In the genomic region with DNA sequence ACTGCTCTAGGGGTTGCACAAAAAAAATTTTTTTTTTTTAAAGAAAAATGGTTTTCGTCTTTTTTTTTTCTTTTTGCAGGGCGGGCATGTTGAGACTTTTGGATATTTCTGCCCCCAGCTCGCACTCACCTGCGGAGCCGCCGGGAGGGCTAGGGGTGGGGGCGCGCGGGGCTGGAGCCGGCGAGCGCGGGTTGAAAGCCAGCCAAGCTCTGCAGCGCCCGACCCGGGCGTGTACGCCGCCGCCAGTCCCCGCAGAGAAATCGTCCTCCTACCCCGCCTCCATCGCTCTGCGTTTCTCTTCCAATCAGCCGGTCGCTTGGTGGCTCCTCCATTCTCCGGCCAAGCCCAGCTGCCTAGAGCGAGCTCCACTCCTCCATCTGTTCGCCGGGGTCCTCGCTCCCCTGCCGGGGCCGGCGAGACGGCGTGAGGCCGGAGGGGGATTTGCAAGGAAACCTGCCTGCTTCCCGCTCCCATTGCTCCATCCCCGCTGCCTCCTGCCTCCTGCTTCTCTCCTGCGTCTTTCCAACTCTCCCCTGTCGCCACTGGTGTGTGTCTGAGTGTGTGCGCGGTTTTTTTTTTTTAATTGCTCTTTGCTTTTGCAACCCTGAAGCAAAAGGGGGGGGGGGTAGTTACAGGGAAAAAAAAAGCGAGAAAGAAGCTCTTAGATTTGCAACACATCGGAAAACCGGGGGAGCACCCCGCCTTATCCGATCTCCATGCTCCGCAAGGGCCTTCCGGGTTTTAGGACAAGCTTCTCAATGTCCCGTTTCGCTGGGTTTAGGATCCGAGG, we compare ENCODE assay signal across 8 cellular contexts. TPM values are rescaled to one million over a fixed set of nuclear protein-coding genes. Genes with fewer than 3 reads are reported as not detected.
DNase-seq lines count a peak whose midpoint lies in the region; ATAC-seq and TF ChIP-seq lines count a peak whose summit lies in the region.

No MANE protein-coding gene starts in this region.

- peak overlapping the region; percentile 88 for H3K4me2 ChIP-seq in H9 (ENCODE audit: insufficient read depth, insufficient read length, low read length)

- H3K4me3 Mint-ChIP-seq in H9, result peak overlapping the region; percentile 83 to 90

- H3K4me1 Mint-ChIP-seq in H9, result peaks cover 17 to 21% of the 10 kb centered on the region in 2 experiments

- H3K4ac ChIP-seq in H9 (ENCODE audit: low read depth, low read length), result no peak overlapping the region

- no peaks in the 10 kb centered on the region for H4K20me1 ChIP-seq in H9 (ENCODE audit: control insufficient read depth, insufficient read depth, insufficient read length)

- H2AFZ ChIP-seq in H9 (ENCODE audit: low read length), result no peak overlapping the region

- H3K27ac ChIP-seq in H9 (ENCODE audit: insufficient read length, low read depth, low read length) (no peak overlapping the region), cingulate gyrus (ENCODE audit: low read depth, low read length) (peak overlapping the region; percentile 93)

- H3K14ac ChIP-seq in H9 (ENCODE audit: insufficient read depth, low read length), result peak overlapping the region; percentile 57; the same call in 1 of the 2 replicates

- no peaks in the 10 kb centered on the region for H3K9me3 ChIP-seq in H9 (ENCODE audit: control insufficient read depth, low read depth, low read length)

- ATAC-seq in GM18520 (IDR thresholded peaks at IDR 0.05; ENCODE audit: unreplicated experiment), result no peak

- peaks cover 0 to 18% (median 14%) of the 10 kb centered on the region in 3 experiments; a peak in 6 of 7 replicates for H3K36me3 Mint-ChIP-seq in H9 (ENCODE audit: insufficient read depth in 1 of 3, low read depth in 3 of 3)

- TF ChIP-seq CTCF in AG09309 (IDR thresholded peaks at IDR 0.05; ENCODE audit: control insufficient read depth, insufficient read depth, low read depth, low read length, missing control alignments) (no peak), H9 (conservative IDR thresholded peaks at IDR 0.05) (no peak)

- H3K27me3 ChIP-seq in H9 (ENCODE audit: insufficient read depth, low read length), result no peaks in the 10 kb centered on the region

- no peak overlapping the region for H2BK12ac ChIP-seq in H9 (ENCODE audit: insufficient read length, low read depth, low read length)

- no peak overlapping the region for H2BK120ac ChIP-seq in H9 (ENCODE audit: low read depth, low read length, poor library complexity, severe bottlenecking)

- no peak overlapping the region for H3T11ph ChIP-seq in H9 (ENCODE audit: low read length)

- peak overlapping the region; percentile 88 to 98 (median 92) for H3K27ac Mint-ChIP-seq in H9

- H2BK5ac ChIP-seq in H9 (ENCODE audit: insufficient read length, low read length), result no peak overlapping the region

- peaks cover 6% of the 10 kb centered on the region; the same call in 1 of the 2 replicates for H3K79me2 ChIP-seq in H9 (ENCODE audit: insufficient read depth, low read length)

- peaks cover 27% of the 10 kb centered on the region for H3K23me2 ChIP-seq in H9 (ENCODE audit: insufficient read length, low read depth, low read length, poor library complexity, severe bottlenecking)

- no peak overlapping the region for H3K56ac ChIP-seq in H9 (ENCODE audit: insufficient read length, low read depth, low read length)

- H4K91ac ChIP-seq in H9 (ENCODE audit: insufficient read length, low read depth, low read length), result no peak overlapping the region

- no peak for DNase-seq in AG09309 (ENCODE audit: low read depth)
- peak; percentile 84 for DNase-seq in H9
- DNase-seq in NCI-H460 (ENCODE audit: extremely low read depth, low read depth), result peak; percentile 61
- peak; percentile 46 for DNase-seq in activated CD4-positive, alpha-beta T cell treated with anti-CD3 and anti-CD28 coated beads for 1 hour
- DNase-seq in kidney tubule cell (ENCODE audit: low spot score), result peak; percentile 72
- peak; percentile 29 to 45 for DNase-seq in stimulated activated CD4-positive, alpha-beta T cell treated with anti-CD3 and anti-CD28 coated beads, Interleukin-1b, Interleukin-23, amount 100 ng/mL, for 4 hours (ENCODE audit: low read depth in 2 of 2)

- no peak overlapping the region for H2AK5ac ChIP-seq in H9 (ENCODE audit: insufficient read length, low read length)

- no peaks in the 10 kb centered on the region; a peak in 1 of 5 replicates for H3K9me3 Mint-ChIP-seq in H9

- no CpG with 5 or more reads among the region's 54 CpGs for WGBS in H9 (ENCODE audit: extremely low coverage, insufficient read length, low lambda C conversion rate)

- H2BK20ac ChIP-seq in H9 (ENCODE audit: low read depth, low read length, poor library complexity, severe bottlenecking), result no peak overlapping the region

- H4K5ac ChIP-seq in H9 (ENCODE audit: insufficient read length, low read depth, low read length), result no peak overlapping the region

- H3K9ac ChIP-seq in H9 (ENCODE audit: extremely low read depth, insufficient read length, low read length), result peak overlapping the region; percentile 93

- H3K4me3 ChIP-seq in AG09309 (ENCODE audit: control insufficient read depth, low read depth, low read length), result peak overlapping the region; percentile 77

- H3K23ac ChIP-seq in H9 (ENCODE audit: insufficient read length, low read depth, low read length), result no peak overlapping the region

- peak overlapping the region; percentile 45 for H3K18ac ChIP-seq in H9 (ENCODE audit: insufficient read length, low read depth, low read length)

- peaks cover 6% of the 10 kb centered on the region for H3K79me1 ChIP-seq in H9 (ENCODE audit: insufficient read depth, low read depth, low read length, poor library complexity, severe bottlenecking)

- no peak overlapping the region for H2BK15ac ChIP-seq in H9 (ENCODE audit: low read depth, low read length)

- H4K8ac ChIP-seq in H9 (replicated peaks; ENCODE audit: insufficient read length, low read depth, low read length), result no peak overlapping the region

- no peaks in the 10 kb centered on the region; the same call in 1 of the 2 replicates for H3K27me3 Mint-ChIP-seq in H9 (ENCODE audit: low read depth)

- 0 out of 2 replicates have a peak, but pooled peaks cover 4% of the 10 kb centered on the region for H3K4me1 ChIP-seq in H9 (ENCODE audit: insufficient read depth, low read length)

RNA-seq across cellular contexts. Expression of gene UBTF, which starts 1.8 kb away (rescaled TPM):
- 151 and 164 TPM in 2 replicates for total RNA-seq in H9 (2021)
- total RNA-seq in NCI-H460 (2014; rRNA removed; shearing (Covaris generic)), result 44.2 and 49.8 TPM in 2 replicates
- polyA plus RNA-seq in NCI-H460 (2014; cell fraction: nucleus; rRNA removed), result 50.4 and 56.6 TPM in 2 replicates

RNA-seq across cellular contexts. Expression of gene ATXN7L3, which starts 21.6 kb away (rescaled TPM):
- 125 and 134 TPM in 2 replicates for total RNA-seq in H9 (2021)
- 42.0 and 44.1 TPM in 2 replicates for total RNA-seq in NCI-H460 (2014; rRNA removed; shearing (Covaris generic))
- 50.7 and 56.5 TPM in 2 replicates for polyA plus RNA-seq in NCI-H460 (2014; cell fraction: nucleus; rRNA removed)

RNA-seq across cellular contexts. Expression of gene TMUB2, which starts 34.5 kb away (rescaled TPM):
- 20.6 and 22.9 TPM in 2 replicates for total RNA-seq in H9 (2021)
- total RNA-seq in NCI-H460 (2014; rRNA removed; shearing (Covaris generic)), result 28.6 and 32.6 TPM in 2 replicates
- 61.1 and 64.0 TPM in 2 replicates for polyA plus RNA-seq in NCI-H460 (2014; cell fraction: nucleus; rRNA removed)

RNA-seq across cellular contexts. Expression of gene SLC4A1, which starts 46.7 kb away (rescaled TPM):
- total RNA-seq in H9 (2021), result 0.13 TPM in 1 of 2 replicates, not detected in the other
- not detected in 2 replicates for total RNA-seq in NCI-H460 (2014; rRNA removed; shearing (Covaris generic))
- not detected in 2 replicates for polyA plus RNA-seq in NCI-H460 (2014; cell fraction: nucleus; rRNA removed)

RNA-seq across cellular contexts. Expression of gene ASB16, which starts 50.8 kb away (rescaled TPM):
- 0.31 and 0.90 TPM in 2 replicates for total RNA-seq in H9 (2021)
- total RNA-seq in NCI-H460 (2014; rRNA removed; shearing (Covaris generic)), result not detected in 2 replicates
- not detected in 2 replicates for polyA plus RNA-seq in NCI-H460 (2014; cell fraction: nucleus; rRNA removed)
